In the genomic region with DNA sequence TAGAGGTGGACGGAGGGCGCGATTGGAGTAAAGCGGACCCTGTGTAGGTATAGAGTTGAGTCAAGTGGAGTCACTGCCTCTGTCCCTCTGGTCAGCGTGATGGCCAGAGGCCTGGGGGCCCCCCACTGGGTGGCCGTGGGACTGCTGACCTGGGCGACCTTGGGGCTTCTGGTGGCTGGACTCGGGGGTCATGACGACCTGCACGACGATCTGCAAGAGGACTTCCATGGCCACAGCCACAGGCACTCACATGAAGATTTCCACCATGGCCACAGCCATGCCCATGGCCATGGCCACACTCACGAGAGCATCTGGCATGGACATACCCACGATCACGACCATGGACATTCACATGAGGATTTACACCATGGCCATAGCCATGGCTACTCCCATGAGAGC, we compare ENCODE assay signal across 8 cellular contexts. TPM values are rescaled to one million over a fixed set of nuclear protein-coding genes. Genes with fewer than 3 reads are reported as not detected.
DNase-seq lines count a peak whose midpoint lies in the region; ATAC-seq, FAIRE-seq and TF ChIP-seq lines count a peak whose summit lies in the region.

No MANE protein-coding gene starts in this region.

- no peak for TF ChIP-seq POLR2A in GM12878 (IDR thresholded peaks at IDR 0.05; ENCODE audit: low read depth, low read length)
- TF ChIP-seq POLR2A in upper lobe of left lung (IDR thresholded peaks at IDR 0.05), result no peak

- intact Hi-C loops in GM12878 (cut with micrococcal nuclease; ENCODE audit: unreplicated experiment) (loop anchor here (10.0 kb wide), 1 partner anchor 374 kb away; no protein-coding TSS in a partner anchor), posterior cingulate gyrus (cut with DNase I) (loop anchor here (5.0 kb wide), 2 partner anchors 229 to 1004 kb away; no protein-coding TSS in a partner anchor)

- DNase-seq in activated T-cell treated with anti-CD3 and anti-CD28 coated beads, Interleukin-2, amount 50 U/mL, for 24 hours, result no peak
- no peak for DNase-seq in activated T-cell treated with anti-CD3 and anti-CD28 coated beads, Interleukin-2, amount 50 U/mL, for 48 hours
- DNase-seq in GM12878 (ENCODE audit: low read depth, low spot score), result no peak
- DNase-seq in upper lobe of left lung, result peak in 1 of 2 donors; percentile 84
- DNase-seq in posterior cingulate gyrus, result no peak
- DNase-seq in GM19238 (ENCODE audit: insufficient read length, low spot score), result no peak

- TF ChIP-seq RAD21 in GM12878 (IDR thresholded peaks at IDR 0.05; ENCODE audit: insufficient read depth, low read depth, low read length) (no peak), liver (IDR thresholded peaks at IDR 0.05) (no peak)

- peak overlapping the region; percentile 98 for H3K4me3 Mint-ChIP-seq in activated T-cell treated with anti-CD3 and anti-CD28 coated beads, Interleukin-2, amount 50 U/mL, for 24 hours

- 0 out of 6 replicates have a peak, but pooled peaks of 1 of the 3 experiments have one; percentile 1 for TF ChIP-seq CTCF in GM12878 (IDR thresholded peaks at IDR 0.05 in 2 of 3, conservative IDR thresholded peaks at IDR 0.05 in 1 of 3; ENCODE audit: control insufficient read depth in 2 of 3, extremely low read depth in 1 of 3, insufficient read depth in 1 of 3, low read depth in 3 of 3, low read length in 3 of 3)
- no peak for TF ChIP-seq CTCF in liver (IDR thresholded peaks at IDR 0.05; ENCODE audit: low read depth, low read length, missing input control)
- peak in 2 of 6 experiments; percentile 23 to 32 for TF ChIP-seq CTCF in upper lobe of left lung (IDR thresholded peaks at IDR 0.05)

- H3K4me1 Mint-ChIP-seq in activated T-cell treated with anti-CD3 and anti-CD28 coated beads, Interleukin-2, amount 50 U/mL, for 24 hours (ENCODE audit: low read depth), result peaks cover 75% of the 10 kb centered on the region

- H3K27ac ChIP-seq in GM12878 (ENCODE audit: control insufficient read depth, insufficient read depth) (peak overlapping the region; percentile 99), liver (ENCODE audit: low read depth in 1 of 2, low read length in 2 of 2) (peak overlapping the region; percentile 97 to 98), upper lobe of left lung (peak overlapping the region; percentile 97 to 99 (median 98))

- FAIRE-seq in GM12878 (lab: Jason Lieb, UNC), result no peak

- H3K9ac ChIP-seq in GM12878 (ENCODE audit: control insufficient read depth, insufficient read depth, low read length) (peak overlapping the region; percentile 99), liver (ENCODE audit: low read depth in 1 of 2, low read length in 2 of 2) (peak overlapping the region; percentile 88 to 97)

- TF ChIP-seq EP300 in GM12878 (IDR thresholded peaks at IDR 0.05; ENCODE audit: borderline replicate concordance in 1 of 2, control insufficient read depth in 1 of 2, low read depth in 2 of 2, low read length in 2 of 2) (no peak), upper lobe of left lung (IDR thresholded peaks at IDR 0.05) (no peak)

- peak overlapping the region; percentile 99 for H3K27ac Mint-ChIP-seq in activated T-cell treated with anti-CD3 and anti-CD28 coated beads, Interleukin-2, amount 50 U/mL, for 24 hours

- RAD21 ChIA-PET in GM12878 (lab: Charles Lee; ENCODE audit: unreplicated experiment), result no interaction called here

- no peaks in the 10 kb centered on the region for H3K27me3 Mint-ChIP-seq in activated T-cell treated with anti-CD3 and anti-CD28 coated beads, Interleukin-2, amount 50 U/mL, for 24 hours

- H4K20me1 ChIP-seq in GM12878 (ENCODE audit: control insufficient read depth, insufficient read depth), result no peaks in the 10 kb centered on the region

- peaks cover 39% of the 10 kb centered on the region for H3K4me1 ChIP-seq in GM12878 (ENCODE audit: control insufficient read depth, insufficient read depth, low read length)
- peaks cover 11 to 72% (median 57%) of the 10 kb centered on the region in 4 donors for H3K4me1 ChIP-seq in liver (ENCODE audit: control insufficient read depth in 4 of 4, insufficient read depth in 4 of 4, low read length in 3 of 4)
- peaks cover 49 to 70% (median 54%) of the 10 kb centered on the region in 4 donors for H3K4me1 ChIP-seq in upper lobe of left lung

- peaks cover 33% of the 10 kb centered on the region for H3K79me2 ChIP-seq in GM12878 (ENCODE audit: control insufficient read depth, insufficient read depth, low read length)

- peak overlapping the region; percentile 97 for H2AFZ ChIP-seq in GM12878 (ENCODE audit: control insufficient read depth, low read depth, low read length)

- H3K4me2 ChIP-seq in GM12878 (ENCODE audit: control insufficient read depth, insufficient read depth), result peak overlapping the region; percentile 100

- POLR2A ChIA-PET in GM12878 (lab: Charles Lee), result no interaction called here

- H3K9me3 Mint-ChIP-seq in activated T-cell treated with anti-CD3 and anti-CD28 coated beads, Interleukin-2, amount 50 U/mL, for 24 hours, result no peaks in the 10 kb centered on the region

- TSS peak; percentile 91 for BruUV-seq in GM12878 (replicated peaks; lab: Mats Ljungman, UMichigan)

- ATAC-seq in GM12878 (no peak), upper lobe of left lung (ENCODE audit: low FRiP score in 2 of 2) (peak in 1 of 2 donors; percentile 1), GM21447 (IDR thresholded peaks at IDR 0.05; ENCODE audit: unreplicated experiment) (no peak)

- CTCF ChIA-PET in GM12878 (lab: Yijun Ruan, JAX), result no interaction called here

- H3K9me3 ChIP-seq in GM12878 (replicated peaks; ENCODE audit: control insufficient read depth, insufficient read depth, low read length) (no peaks in the 10 kb centered on the region), liver (ENCODE audit: control insufficient read depth in 4 of 4, low read length in 3 of 4) (no peaks in the 10 kb centered on the region), upper lobe of left lung (no peaks in the 10 kb centered on the region)

- peak overlapping the region; percentile 95 for H3K4me3 ChIP-seq in GM12878
- peak overlapping the region; percentile 76 to 82 (median 81) for H3K4me3 ChIP-seq in liver (ENCODE audit: low read depth in 1 of 3, low read length in 3 of 3)
- peak overlapping the region; percentile 69 to 93 (median 84) for H3K4me3 ChIP-seq in upper lobe of left lung

- SMC1A ChIA-PET in GM12878 (lab: Charles Lee; ENCODE audit: uncharacterized antibody, unreplicated experiment), result no interaction called here

- H3K27me3 ChIP-seq in GM12878 (replicated peaks in 1 of 2; ENCODE audit: control insufficient read depth in 2 of 2, insufficient read depth in 2 of 2, low read length in 1 of 2) (no peaks in the 10 kb centered on the region), liver (ENCODE audit: control insufficient read depth in 4 of 4, insufficient read depth in 4 of 4, low read length in 3 of 4) (no peaks in the 10 kb centered on the region), upper lobe of left lung (no peaks in the 10 kb centered on the region)

- H3K36me3 Mint-ChIP-seq in activated T-cell treated with anti-CD3 and anti-CD28 coated beads, Interleukin-2, amount 50 U/mL, for 24 hours (ENCODE audit: low read depth), result peaks cover 83% of the 10 kb centered on the region

- WGBS in GM12878 (ENCODE audit: insufficient coverage, insufficient replicate concordance, low lambda C conversion rate, missing lambda C conversion rate), result 7% methylated on average over 14 of the region's 14 CpGs
- 1% methylated on average over 14 of the region's 14 CpGs for WGBS in liver
- WGBS in upper lobe of left lung, 2 donors, result 0 to 7% methylated on average over 7 to 14 of the region's 14 CpGs

- H3K36me3 ChIP-seq in GM12878 (ENCODE audit: control insufficient read depth in 2 of 2, insufficient read depth in 2 of 2, low read length in 1 of 2) (peaks cover 10 to 25% of the 10 kb centered on the region in 2 experiments), liver (ENCODE audit: control insufficient read depth in 4 of 4, insufficient read depth in 3 of 4, low read depth in 1 of 4, low read length in 3 of 4) (peaks cover 3 to 29% (median 18%) of the 10 kb centered on the region in 4 donors), upper lobe of left lung (peaks cover 18 to 38% (median 29%) of the 10 kb centered on the region in 4 donors)

- in situ Hi-C loops in GM12878 (cut with MboI), result no loop called here

RNA-seq across cellular contexts. Expression of gene SLC39A7, which starts 0.5 kb away (rescaled TPM):
- 28.9 TPM in 2 replicates for total RNA-seq in GM12878 (2013; cell fraction: nucleolus; rRNA removed)
- total RNA-seq in GM12878 (2014; rRNA removed) (48.9 and 50.6 TPM in 2 replicates), GM12878 (2014; rRNA removed; fragmentation: Illumina TruSeq; extraction: Trizol) (41.3 and 43.9 TPM in 2 replicates), GM12878 (2021) (52.9 and 57.3 TPM in 2 replicates), liver (100 to 1,000 TPM in 1 of 2 donors, 10 to 100 TPM in 1; 45.0 to 112 TPM), upper lobe of left lung (100 to 1,000 TPM in 2 of 6 donors, 10 to 100 TPM in 4; 37.7 to 104 (median 86.7) TPM)
- 55.2 TPM for polyA plus RNA-seq in GM12878 (2011; ENCODE audit: low read depth)
- polyA plus RNA-seq in GM12878 (2011; rRNA removed) (23.0 and 37.4 TPM in 2 replicates), GM12878 (2014; fragmentation: Illumina TruSeq; extraction: Trizol) (51.0 and 63.1 TPM in 2 replicates), GM12878 (2014; fragmentation: Nextera tagmentation; extraction: Ambion mirVana) (1 to 10 TPM; 7.3 to 8.4 TPM), GM12878 (2014; rRNA removed) (55.3 and 56.1 TPM in 2 replicates), GM12878 (2016; fragmentation: Nextera tagmentation; extraction: Ambion mirVana) (10 to 100 TPM; 12.8 to 14.0 TPM), liver (10 to 100 TPM in 1 of 2 donors, 1 to 10 TPM in 1; 8.9 to 97.3 TPM)
- polyA plus RNA-seq in GM12878 (2011; cell fraction: cytosol; rRNA removed), result 50.2 and 54.2 TPM in 2 replicates
- 55.7 and 62.9 TPM in 2 replicates for polyA plus RNA-seq in GM12878 (2011; cell fraction: nucleus; rRNA removed)
- polyA plus RNA-seq in GM12878 (2012), result 59.6 and 80.9 TPM in 2 replicates
- 30.9 and 31.3 TPM in 2 replicates for polyA minus RNA-seq in GM12878 (2011; rRNA and poly(A)+ RNA removed)
- 11.0 and 13.6 TPM in 2 replicates for polyA minus RNA-seq in GM12878 (2011; cell fraction: cytosol; rRNA and poly(A)+ RNA removed)
- polyA minus RNA-seq in GM12878 (2011; cell fraction: nucleus; rRNA and poly(A)+ RNA removed), result 18.6 and 31.2 TPM in 2 replicates

RNA-seq across cellular contexts. Expression of gene RXRB, which starts 0.7 kb away (rescaled TPM):
- 37.4 and 40.4 TPM in 2 replicates for total RNA-seq in GM12878 (2013; cell fraction: nucleolus; rRNA removed)
- total RNA-seq in GM12878 (2014; rRNA removed), result 14.0 TPM in 2 replicates
- total RNA-seq in GM12878 (2014; rRNA removed; fragmentation: Illumina TruSeq; extraction: Trizol), result 9.5 and 10.8 TPM in 2 replicates
- total RNA-seq in GM12878 (2021), result 27.1 and 30.3 TPM in 2 replicates
- polyA plus RNA-seq in GM12878 (2011; ENCODE audit: low read depth), result 20.9 TPM
- 26.6 and 35.0 TPM in 2 replicates for polyA plus RNA-seq in GM12878 (2011; rRNA removed)
- 33.9 and 40.3 TPM in 2 replicates for polyA plus RNA-seq in GM12878 (2011; cell fraction: cytosol; rRNA removed)
- polyA plus RNA-seq in GM12878 (2011; cell fraction: nucleus; rRNA removed), result 155 and 193 TPM in 2 replicates
- 35.2 and 36.1 TPM in 2 replicates for polyA plus RNA-seq in GM12878 (2012)
- polyA plus RNA-seq in GM12878 (2014; fragmentation: Illumina TruSeq; extraction: Trizol), result 16.4 and 25.8 TPM in 2 replicates
- 1 to 10 TPM in 1 of 2 experiments, under 1 TPM in 1; 0.71 to 1.6 TPM for polyA plus RNA-seq in GM12878 (2014; fragmentation: Nextera tagmentation; extraction: Ambion mirVana)
- polyA plus RNA-seq in GM12878 (2014; rRNA removed), result 30.3 and 34.4 TPM in 2 replicates
- 10 to 100 TPM; 19.8 to 21.0 TPM for polyA plus RNA-seq in GM12878 (2016; fragmentation: Nextera tagmentation; extraction: Ambion mirVana)
- polyA minus RNA-seq in GM12878 (2011; rRNA and poly(A)+ RNA removed), result 36.9 and 38.1 TPM in 2 replicates
- 6.8 and 11.2 TPM in 2 replicates for polyA minus RNA-seq in GM12878 (2011; cell fraction: cytosol; rRNA and poly(A)+ RNA removed)
- 24.2 and 28.5 TPM in 2 replicates for polyA minus RNA-seq in GM12878 (2011; cell fraction: nucleus; rRNA and poly(A)+ RNA removed)
- total RNA-seq in liver, result 10 to 100 TPM in 1 of 2 donors, 1 to 10 TPM in 1; 9.5 to 19.4 TPM
- 10 to 100 TPM in 1 of 2 donors, 1 to 10 TPM in 1; 7.7 to 13.9 TPM for polyA plus RNA-seq in liver
- 10 to 100 TPM; 19.3 to 67.1 (median 48.4) TPM for total RNA-seq in upper lobe of left lung

RNA-seq across cellular contexts. Expression of gene HSD17B8, which starts 3.3 kb away (rescaled TPM):
- 7.5 and 9.9 TPM in 2 replicates for total RNA-seq in GM12878 (2013; cell fraction: nucleolus; rRNA removed)
- total RNA-seq in GM12878 (2014; rRNA removed), result 38.4 and 41.5 TPM in 2 replicates
- total RNA-seq in GM12878 (2014; rRNA removed; fragmentation: Illumina TruSeq; extraction: Trizol), result 14.1 and 14.4 TPM in 2 replicates
- total RNA-seq in GM12878 (2021), result 23.8 and 30.8 TPM in 2 replicates
- polyA plus RNA-seq in GM12878 (2011; ENCODE audit: low read depth), result 13.8 TPM
- polyA plus RNA-seq in GM12878 (2011; rRNA removed), result 20.0 and 29.2 TPM in 2 replicates
- polyA plus RNA-seq in GM12878 (2011; cell fraction: cytosol; rRNA removed), result 41.7 and 54.6 TPM in 2 replicates
- polyA plus RNA-seq in GM12878 (2011; cell fraction: nucleus; rRNA removed), result 51.8 and 54.1 TPM in 2 replicates
- polyA plus RNA-seq in GM12878 (2012), result 19.5 and 25.0 TPM in 2 replicates
- 7.8 and 12.5 TPM in 2 replicates for polyA plus RNA-seq in GM12878 (2014; fragmentation: Illumina TruSeq; extraction: Trizol)
- 10 to 100 TPM in 1 of 2 experiments, 1 to 10 TPM in 1; 3.1 to 13.6 TPM for polyA plus RNA-seq in GM12878 (2014; fragmentation: Nextera tagmentation; extraction: Ambion mirVana)
- 40.8 and 40.9 TPM in 2 replicates for polyA plus RNA-seq in GM12878 (2014; rRNA removed)
- 10 to 100 TPM; 46.7 to 54.3 TPM for polyA plus RNA-seq in GM12878 (2016; fragmentation: Nextera tagmentation; extraction: Ambion mirVana)
- polyA minus RNA-seq in GM12878 (2011; rRNA and poly(A)+ RNA removed), result 20.0 and 26.4 TPM in 2 replicates
- 3.3 and 6.5 TPM in 2 replicates for polyA minus RNA-seq in GM12878 (2011; cell fraction: cytosol; rRNA and poly(A)+ RNA removed)
- 5.9 and 11.8 TPM in 2 replicates for polyA minus RNA-seq in GM12878 (2011; cell fraction: nucleus; rRNA and poly(A)+ RNA removed)
- total RNA-seq in liver, result 10 to 100 TPM; 24.5 to 31.2 TPM
- polyA plus RNA-seq in liver, result 10 to 100 TPM; 43.7 to 52.3 TPM
- total RNA-seq in upper lobe of left lung, result 10 to 100 TPM in 5 of 6 donors, 1 to 10 TPM in 1; 8.2 to 39.3 (median 28.7) TPM

RNA-seq across cellular contexts. Expression of gene RING1, which starts 7.2 kb away (rescaled TPM):
- total RNA-seq in GM12878 (2013; cell fraction: nucleolus; rRNA removed), result 5.2 and 6.4 TPM in 2 replicates
- total RNA-seq in GM12878 (2014; rRNA removed) (11.6 and 16.2 TPM in 2 replicates), GM12878 (2014; rRNA removed; fragmentation: Illumina TruSeq; extraction: Trizol) (16.0 and 17.2 TPM in 2 replicates), GM12878 (2021) (24.1 and 24.9 TPM in 2 replicates), liver (10 to 100 TPM; 11.5 to 19.7 TPM), upper lobe of left lung (10 to 100 TPM; 17.9 to 50.6 (median 40.4) TPM)
- 7.9 TPM for polyA plus RNA-seq in GM12878 (2011; ENCODE audit: low read depth)
- polyA plus RNA-seq in GM12878 (2011; rRNA removed) (9.0 and 15.4 TPM in 2 replicates), GM12878 (2014; fragmentation: Illumina TruSeq; extraction: Trizol) (11.2 and 16.9 TPM in 2 replicates), GM12878 (2014; fragmentation: Nextera tagmentation; extraction: Ambion mirVana) (1 to 10 TPM; 2.0 to 4.2 TPM), GM12878 (2014; rRNA removed) (27.2 and 27.8 TPM in 2 replicates), GM12878 (2016; fragmentation: Nextera tagmentation; extraction: Ambion mirVana) (1 to 10 TPM; 5.4 to 6.3 TPM), liver (10 to 100 TPM in 1 of 2 donors, 1 to 10 TPM in 1; 4.4 to 18.4 TPM)
- polyA plus RNA-seq in GM12878 (2011; cell fraction: cytosol; rRNA removed), result 18.1 and 21.3 TPM in 2 replicates
- 34.4 and 40.4 TPM in 2 replicates for polyA plus RNA-seq in GM12878 (2011; cell fraction: nucleus; rRNA removed)
- polyA plus RNA-seq in GM12878 (2012), result 22.0 and 31.1 TPM in 2 replicates
- 8.7 and 11.2 TPM in 2 replicates for polyA minus RNA-seq in GM12878 (2011; rRNA and poly(A)+ RNA removed)
- polyA minus RNA-seq in GM12878 (2011; cell fraction: cytosol; rRNA and poly(A)+ RNA removed), result 7.1 and 7.6 TPM in 2 replicates
- polyA minus RNA-seq in GM12878 (2011; cell fraction: nucleus; rRNA and poly(A)+ RNA removed), result 2.3 and 4.1 TPM in 2 replicates

RNA-seq across cellular contexts. Expression of gene COL11A2, which starts 8.9 kb away (rescaled TPM):
- 1.8 and 1.9 TPM in 2 replicates for total RNA-seq in GM12878 (2013; cell fraction: nucleolus; rRNA removed)
- total RNA-seq in GM12878 (2014; rRNA removed) (0.22 and 0.23 TPM in 2 replicates), GM12878 (2014; rRNA removed; fragmentation: Illumina TruSeq; extraction: Trizol) (0.22 and 0.23 TPM in 2 replicates), GM12878 (2021) (0.51 and 0.53 TPM in 2 replicates), liver (under 1 TPM; 0.19 to 0.59 TPM), upper lobe of left lung (1 to 10 TPM in 2 of 6 donors, under 1 TPM in 4; 0.20 to 2.1 (median 0.74) TPM)
- polyA plus RNA-seq in GM12878 (2011; ENCODE audit: low read depth), result 0.25 TPM
- polyA plus RNA-seq in GM12878 (2011; rRNA removed) (0.42 and 0.83 TPM in 2 replicates), GM12878 (2014; fragmentation: Illumina TruSeq; extraction: Trizol) (0.09 and 0.44 TPM in 2 replicates), GM12878 (2014; fragmentation: Nextera tagmentation; extraction: Ambion mirVana) (under 1 TPM in 1 of 2 experiments, not detected in 1; 0.07 TPM), GM12878 (2014; rRNA removed) (0.72 and 0.76 TPM in 2 replicates), GM12878 (2016; fragmentation: Nextera tagmentation; extraction: Ambion mirVana) (under 1 TPM; 0.03 to 0.15 TPM), liver (under 1 TPM; 0.15 to 0.36 TPM)
- polyA plus RNA-seq in GM12878 (2011; cell fraction: cytosol; rRNA removed), result 0.36 and 0.57 TPM in 2 replicates
- 8.6 and 10.3 TPM in 2 replicates for polyA plus RNA-seq in GM12878 (2011; cell fraction: nucleus; rRNA removed)
- polyA plus RNA-seq in GM12878 (2012), result 0.70 and 0.73 TPM in 2 replicates
- polyA minus RNA-seq in GM12878 (2011; rRNA and poly(A)+ RNA removed), result 0.15 and 0.46 TPM in 2 replicates
- not detected in 2 replicates for polyA minus RNA-seq in GM12878 (2011; cell fraction: cytosol; rRNA and poly(A)+ RNA removed)
- 0.85 and 0.86 TPM in 2 replicates for polyA minus RNA-seq in GM12878 (2011; cell fraction: nucleus; rRNA and poly(A)+ RNA removed)
